ENCODE assay signal across 22 cellular contexts in genomic region chr5:14750712-14751111, GRCh38.
"Had no signal": no experiment of that assay in that cellular context is flagged by ENCODE, and none has a peak within 500 bp of the region (broad histone marks: within the 10 kb centered on the region; RNA-seq: fewer than 3 reads in every experiment).

No MANE protein-coding gene starts in this region.

- H3K27ac Mint-ChIP-seq: endodermal cell, nephron progenitor cell, type B pancreatic cell had no signal

- H3K27ac ChIP-seq: coronary artery, foreskin keratinocyte, heart right ventricle, parathyroid adenoma, prostate gland, skin epidermis, suprapubic skin, thyroid gland, uterus had no signal

- H3K9ac ChIP-seq: parathyroid adenoma had no signal

- H3K9me3 Mint-ChIP-seq: endodermal cell, nephron progenitor cell, type B pancreatic cell had no signal

- H3K4me1 ChIP-seq: foreskin keratinocyte, parathyroid adenoma, prostate gland, uterus had no signal

- ATAC-seq: foreskin keratinocyte; heart right ventricle; naive thymus-derived CD4-positive, alpha-beta T cell; sciatic nerve had no signal

- H2AFZ ChIP-seq: parathyroid adenoma had no signal

- H3K4me3 Mint-ChIP-seq: endodermal cell; naive thymus-derived CD4-positive, alpha-beta T cell; nephron progenitor cell; type B pancreatic cell had no signal

- H3K36me3 ChIP-seq: prostate gland, uterus had no signal

- H3K27me3 Mint-ChIP-seq: naive thymus-derived CD4-positive, alpha-beta T cell; type B pancreatic cell had no signal

- H3K9me3 ChIP-seq: heart right ventricle, prostate gland, suprapubic skin, thyroid gland, uterus had no signal

- H3K27me3 ChIP-seq: foreskin keratinocyte, heart right ventricle, suprapubic skin, thyroid gland, uterus had no signal

- H3K4me3 ChIP-seq: coronary artery, heart right ventricle, prostate gland, skin epidermis, suprapubic skin, thyroid gland, uterus had no signal

- DNase-seq: effector CD4-positive, alpha-beta T cell; endodermal cell; erythroblast; foreskin keratinocyte; heart right ventricle; hypothalamus; kidney glomerular epithelial cell; naive thymus-derived CD4-positive, alpha-beta T cell; nephron progenitor cell; retina; stimulated activated CD4-positive, alpha-beta T cell treated with anti-CD3 and anti-CD28 coated beads, Interleukin-2, amount 100 ng/mL, for 24 hours; stimulated activated CD4-positive, alpha-beta T cell treated with anti-CD3 and anti-CD28 coated beads, Interleukin-4, amount 100 ng/mL, for 4 hours; stimulated activated naive CD4-positive, alpha-beta T cell; thyroid gland; uterus had no signal
